18 cellular contexts compared by ENCODE assay signal in the genomic region with DNA sequence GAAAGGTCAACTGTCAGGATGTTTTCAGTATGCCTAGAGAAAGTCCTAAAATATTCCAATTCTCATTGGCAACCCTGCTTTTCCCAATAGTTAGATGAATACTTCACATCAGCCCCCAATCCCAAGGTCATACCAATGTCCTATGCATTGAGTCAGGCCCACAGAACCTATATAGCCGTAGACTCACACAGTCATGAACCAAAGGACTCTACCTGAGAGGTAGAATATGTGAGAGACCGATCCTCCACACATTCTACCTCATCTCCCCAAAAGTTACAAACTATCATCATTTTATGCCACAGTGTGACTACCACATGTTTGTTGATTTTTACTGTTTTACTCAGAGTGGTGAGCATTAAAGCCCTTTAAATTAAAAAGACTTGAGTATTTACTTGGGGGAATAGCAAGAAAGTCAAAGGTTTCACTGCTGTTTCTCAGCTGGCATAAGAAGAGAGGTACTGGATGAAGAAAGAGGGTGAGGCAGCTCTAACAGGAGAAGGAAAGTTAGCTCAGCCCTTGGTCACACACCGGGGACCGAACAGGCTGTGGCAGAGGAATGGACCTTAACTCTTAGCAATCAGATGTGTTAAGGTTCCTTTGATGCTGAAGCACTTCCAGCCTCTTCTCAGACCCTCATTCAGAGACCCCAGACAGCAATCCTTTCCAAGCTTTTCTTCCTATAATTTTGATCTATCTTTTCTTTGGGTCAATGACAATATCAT. TPM values are rescaled to one million over a fixed set of nuclear protein-coding genes. Genes with fewer than 3 reads are reported as not detected.
DNase-seq lines count a peak whose midpoint lies in the region; ATAC-seq and TF ChIP-seq lines count a peak whose summit lies in the region.
"Had no signal": no experiment of that assay in that cellular context is flagged by ENCODE, and none has a peak within 500 bp of the region (broad histone marks: within the 10 kb centered on the region; RNA-seq: fewer than 3 reads in every experiment).

No MANE protein-coding gene starts in this region.

- H3K4me1 ChIP-seq in esophagus squamous epithelium (peaks cover 0 to 15% (median 0%) of the 10 kb centered on the region in 3 donors), thoracic aorta (ENCODE audit: control insufficient read depth in 1 of 2, low read depth in 2 of 2) (no peaks in the 10 kb centered on the region)
- H3K4me1 ChIP-seq: A549, parathyroid adenoma, vagina had no signal

- peak overlapping the region in 3 of 4 donors; percentile 17 to 55 (median 36) for H3K4me3 ChIP-seq in esophagus squamous epithelium
- H3K4me3 ChIP-seq in thoracic aorta = peak overlapping the region; percentile 42
- H3K4me3 ChIP-seq: A549 had no signal

- H3K27me3 ChIP-seq in esophagus squamous epithelium (peaks cover 0 to 22% (median 0%) of the 10 kb centered on the region in 4 donors), thoracic aorta (replicated peaks; ENCODE audit: insufficient read depth) (no peaks in the 10 kb centered on the region)
- H3K27me3 ChIP-seq: vagina had no signal

- H3K36me3 Mint-ChIP-seq in activated CD4-positive, alpha-beta T cell treated with anti-CD3 and anti-CD28 coated beads, Interleukin-2, amount 10 ng/mL, durations not matched to agents 24 days and 14 days (ENCODE audit: low read depth) = peaks cover 8% of the 10 kb centered on the region
- no peaks in the 10 kb centered on the region for H3K36me3 Mint-ChIP-seq in Calu3 (ENCODE audit: insufficient read depth, unreplicated experiment)
- H3K36me3 Mint-ChIP-seq: stimulated activated memory B cell treated with anti-CD40 and anti-IgM and Interleukin-4, amounts not matched to agents 10 μg/mL and 1 μg/mL and 100 μg/mL, for 72 hours had no signal

- DNase-seq in activated CD4-positive, alpha-beta T cell treated with anti-CD3 and anti-CD28 coated beads, Interleukin-2, amount 10 ng/mL, durations not matched to agents 24 days and 14 days = peak; percentile 68
- DNase-seq in activated CD4-positive, alpha-beta T cell treated with anti-CD3 and anti-CD28 coated beads for 48 hours = no peak
- no peak for DNase-seq in esophagus squamous epithelium (lab: John Stamatoyannopoulos, UW)
- no peak for DNase-seq in thoracic aorta (ENCODE audit: low spot score)
- no peak for DNase-seq in HK-2 (ENCODE audit: unreplicated experiment)
- DNase-seq in Calu3 = no peak
- DNase-seq: amniotic stem cell, caudate nucleus, hippocampal formation, NCI-H2081 treated with DMSO at 0.1 percent for 48 hours, NCI-H526 had no signal

- H3K9me3 Mint-ChIP-seq in activated CD4-positive, alpha-beta T cell treated with anti-CD3 and anti-CD28 coated beads, Interleukin-2, amount 10 ng/mL, durations not matched to agents 24 days and 14 days = no peaks in the 10 kb centered on the region
- H3K9me3 Mint-ChIP-seq in Calu3 (ENCODE audit: low read depth, unreplicated experiment) = no peaks in the 10 kb centered on the region
- H3K9me3 Mint-ChIP-seq: stimulated activated memory B cell treated with anti-CD40 and anti-IgM and Interleukin-4, amounts not matched to agents 10 μg/mL and 1 μg/mL and 100 μg/mL, for 72 hours had no signal

- no TSS peak for BruUV-seq in Calu3 (replicated peaks; lab: Mats Ljungman, UMichigan)

- H3K9me3 ChIP-seq in KOPT-K1 (ENCODE audit: insufficient read depth, low read length, poor library complexity, severe bottlenecking) (no peaks in the 10 kb centered on the region), esophagus squamous epithelium (no peaks in the 10 kb centered on the region), thoracic aorta (no peaks in the 10 kb centered on the region)
- H3K9me3 ChIP-seq: A549, vagina had no signal

- H3K27ac ChIP-seq in KOPT-K1 (ENCODE audit: low read depth, low read length, poor library complexity, severe bottlenecking) (peak overlapping the region; percentile 99), esophagus squamous epithelium (peak overlapping the region in 3 of 4 donors; percentile 28 to 67 (median 50)), thoracic aorta (no peak overlapping the region)
- H3K27ac ChIP-seq: A549, parathyroid adenoma, vagina had no signal

- no peak overlapping the region for H3K4me3 Mint-ChIP-seq in activated CD4-positive, alpha-beta T cell treated with anti-CD3 and anti-CD28 coated beads, Interleukin-2, amount 10 ng/mL, durations not matched to agents 24 days and 14 days
- H3K4me3 Mint-ChIP-seq in Calu3 (ENCODE audit: low read depth, unreplicated experiment) = no peak overlapping the region
- H3K4me3 Mint-ChIP-seq: stimulated activated memory B cell treated with anti-CD40 and anti-IgM and Interleukin-4, amounts not matched to agents 10 μg/mL and 1 μg/mL and 100 μg/mL, for 72 hours had no signal

- no peak overlapping the region for H3K27ac Mint-ChIP-seq in activated CD4-positive, alpha-beta T cell treated with anti-CD3 and anti-CD28 coated beads, Interleukin-2, amount 10 ng/mL, durations not matched to agents 24 days and 14 days
- H3K27ac Mint-ChIP-seq in Calu3 (ENCODE audit: unreplicated experiment) = no peak overlapping the region
- H3K27ac Mint-ChIP-seq: stimulated activated memory B cell treated with anti-CD40 and anti-IgM and Interleukin-4, amounts not matched to agents 10 μg/mL and 1 μg/mL and 100 μg/mL, for 72 hours had no signal

- CTCF ChIA-PET in Calu3 (lab: Charles Lee) = no interaction called here

- H3K27me3 Mint-ChIP-seq in activated CD4-positive, alpha-beta T cell treated with anti-CD3 and anti-CD28 coated beads, Interleukin-2, amount 10 ng/mL, durations not matched to agents 24 days and 14 days = no peaks in the 10 kb centered on the region
- peaks cover 14% of the 10 kb centered on the region for H3K27me3 Mint-ChIP-seq in Calu3 (ENCODE audit: unreplicated experiment)
- H3K27me3 Mint-ChIP-seq: stimulated activated memory B cell treated with anti-CD40 and anti-IgM and Interleukin-4, amounts not matched to agents 10 μg/mL and 1 μg/mL and 100 μg/mL, for 72 hours had no signal

- peaks cover 5% of the 10 kb centered on the region for H3K36me3 ChIP-seq in KOPT-K1 (ENCODE audit: insufficient read depth, low read length)
- H3K36me3 ChIP-seq in esophagus squamous epithelium = no peaks in the 10 kb centered on the region
- no peaks in the 10 kb centered on the region for H3K36me3 ChIP-seq in thoracic aorta
- H3K36me3 ChIP-seq: vagina had no signal

- intact Hi-C loops in activated CD4-positive, alpha-beta T cell treated with anti-CD3 and anti-CD28 coated beads, Interleukin-2, amount 10 ng/mL, durations not matched to agents 24 days and 14 days (cut with micrococcal nuclease) = loop anchor here (1.0 to 5.0 kb wide), 4 partner anchors 27 to 188 kb away; partner anchors contain the start of genes SLAMF1 and SLAMF6
- intact Hi-C loops in esophagus squamous epithelium (cut with DNase I) = no loop called here
- intact Hi-C loops in Calu3 (cut with micrococcal nuclease; ENCODE audit: unreplicated experiment) = no loop called here

- no peak for TF ChIP-seq POLR2A in esophagus squamous epithelium (IDR thresholded peaks at IDR 0.05)

- WGBS in esophagus squamous epithelium, 2 donors = 66 to 78% methylated on average over 4 of the region's 4 CpGs

- H3K4me1 Mint-ChIP-seq in activated CD4-positive, alpha-beta T cell treated with anti-CD3 and anti-CD28 coated beads, Interleukin-2, amount 10 ng/mL, durations not matched to agents 24 days and 14 days = peaks cover 30% of the 10 kb centered on the region
- H3K4me1 Mint-ChIP-seq in Calu3 (ENCODE audit: low read depth, unreplicated experiment) = no peaks in the 10 kb centered on the region

- ATAC-seq in thoracic aorta (ENCODE audit: insufficient number of reproducible peaks, low FRiP score, low read depth) (no peak), GM19395 (IDR thresholded peaks at IDR 0.05; ENCODE audit: unreplicated experiment) (no peak)
- ATAC-seq: A549, Panc1 had no signal

- TF ChIP-seq CTCF in esophagus squamous epithelium (IDR thresholded peaks at IDR 0.05) (no peak), thoracic aorta (IDR thresholded peaks at IDR 0.05) (no peak), Calu3 (IDR thresholded peaks at IDR 0.05; ENCODE audit: unreplicated experiment) (no peak)

RNA-seq across cellular contexts. Expression of gene CD48, which starts 0.9 kb away (rescaled TPM):
- total RNA-seq in activated CD4-positive, alpha-beta T cell treated with anti-CD3 and anti-CD28 coated beads, Interleukin-2, amount 10 ng/mL, durations not matched to agents 24 days and 14 days = 206 and 208 TPM in 2 replicates
- total RNA-seq in esophagus squamous epithelium = 10 to 100 TPM in 1 of 4 donors, 1 to 10 TPM in 3; 1.1 to 13.7 (median 5.3) TPM
- 1 to 10 TPM; 9.0 to 9.9 TPM for total RNA-seq in thoracic aorta
- total RNA-seq in Calu3 (2022) = not detected in 2 replicates

RNA-seq across cellular contexts. Expression of gene SLAMF7, which starts 28.4 kb away (rescaled TPM):
- 18.4 and 20.7 TPM in 2 replicates for total RNA-seq in activated CD4-positive, alpha-beta T cell treated with anti-CD3 and anti-CD28 coated beads, Interleukin-2, amount 10 ng/mL, durations not matched to agents 24 days and 14 days
- total RNA-seq in esophagus squamous epithelium (1 to 10 TPM; 1.8 to 3.2 (median 2.3) TPM), thoracic aorta (1 to 10 TPM in 1 of 2 donors, under 1 TPM in 1; 0.71 to 2.7 TPM), Calu3 (2022) (2.6 and 8.4 TPM in 2 replicates)

Comparison
In these comparisons a context has a peak if more than half of its experiments do, and no peak if none do; other contexts are left out.
1. H3K27ac ChIP-seq: peak in KOPT-K1 (single experiment) and esophagus squamous epithelium (3 of 4); none in thoracic aorta (0 of 2).
2. RNA of gene CD48, which starts 0.9 kb away (total RNA-seq): 206 to 208 TPM in activated CD4-positive, alpha-beta T cell treated with anti-CD3 and anti-CD28 coated beads, Interleukin-2, amount 10 ng/mL, durations not matched to agents 24 days and 14 days; 9.0 to 9.9 TPM in thoracic aorta, 1.1 to 13.7 TPM in esophagus squamous epithelium and not detected in Calu3; every median in the first group is over 10 times any median in the second.